ENCODE assay signal across 1 cellular context in the genomic region with DNA sequence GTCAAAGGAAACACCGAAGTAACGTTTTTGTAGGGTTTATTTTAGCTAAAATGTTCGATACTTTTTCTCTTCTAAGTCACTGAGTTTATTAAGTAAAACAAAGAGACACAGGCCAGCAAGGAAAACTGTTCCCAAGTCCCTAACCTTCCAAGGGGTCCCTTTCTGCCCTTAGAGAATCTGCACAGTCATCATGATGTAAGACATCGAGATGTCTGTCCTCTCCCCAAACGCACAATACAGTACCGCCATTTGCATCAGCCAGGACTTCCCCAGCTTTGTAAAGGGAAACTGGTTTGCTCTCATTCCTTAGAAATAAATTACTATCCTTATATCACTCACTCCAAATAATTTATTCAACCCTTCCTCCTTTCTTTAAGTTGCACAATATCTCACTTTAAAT.
TF ChIP-seq lines count a peak whose summit lies in the region.

No MANE protein-coding gene starts in this region.

TF ChIP-seq in HepG2, 621 proteins besides CTCF, POLR2A, EP300 and RAD21 (continued from another document):
- 0 out of 2 replicates have a peak, but pooled peaks have one; percentile 5 for TF ChIP-seq MAFF (IDR thresholded peaks at IDR 0.05; ENCODE audit: low read depth, low read length)
